Comparison of ENCODE assay signal across 17 cellular contexts in genomic region chr1:19122668-19123067, GRCh38.
DNase-seq lines count a peak whose midpoint lies in the region; ATAC-seq and TF ChIP-seq lines count a peak whose summit lies in the region.
"Had no signal": no experiment of that assay in that cellular context is flagged by ENCODE, and none has a peak within 500 bp of the region (broad histone marks: within the 10 kb centered on the region; RNA-seq: fewer than 3 reads in every experiment).

No MANE protein-coding gene starts in this region.

- CTCF ChIA-PET in RWPE1 (lab: Yijun Ruan, JAX) = interaction anchor here (0.6 to 0.8 kb wide), 2 partner anchors 27 to 140 kb away, joined by 3 to 4 read pairs; no protein-coding TSS in a partner anchor

- intact Hi-C loops in Right ventricle myocardium superior (cut with DNase I) = loop anchor here (10.0 kb wide), 1 partner anchor 52 kb away; no protein-coding TSS in a partner anchor

- ATAC-seq in Right ventricle myocardium superior (ENCODE audit: poor library complexity) = peak; percentile 85
- ATAC-seq: gastroesophageal sphincter; stimulated activated naive CD8-positive, alpha-beta T cell treated with anti-CD3 and anti-CD28 coated beads, Interleukin-15, Interleukin-2, amounts not matched to agents 100 U/mL and 50 U/mL, for 24 hours had no signal

- DNase-seq in ELR (ENCODE audit: low read depth) = peak; percentile 31
- DNase-seq in RWPE1 (ENCODE audit: low spot score) = peak; percentile 4
- DNase-seq in Right ventricle myocardium superior = no peak
- peak; percentile 45 for DNase-seq in retinal pigment epithelial cell (ENCODE audit: low read depth)
- no peak for DNase-seq in RPMI8226
- DNase-seq in GM20000 (ENCODE audit: low spot score) = no peak
- no peak for DNase-seq in NCI-H2171 (lab: John Stamatoyannopoulos, UW)
- DNase-seq: activated gamma-delta T cell treated with Interleukin-2 at 50 U/mL for 16 hours; CD4-positive, alpha-beta memory T cell; effector CD4-positive, alpha-beta T cell; NCI-H187; NCI-H526; nucleus accumbens; stimulated activated naive CD8-positive, alpha-beta T cell treated with anti-CD3 and anti-CD28 coated beads, Interleukin-15, Interleukin-2, amounts not matched to agents 100 U/mL and 50 U/mL, for 24 hours had no signal

- no peak overlapping the region for H3K27ac ChIP-seq in RWPE1
- H3K27ac ChIP-seq: gastroesophageal sphincter, KMS-11, VCaP had no signal

- TF ChIP-seq CTCF in RWPE1 (conservative IDR thresholded peaks at IDR 0.05; ENCODE audit: low read depth) = no peak
- no peak for TF ChIP-seq CTCF in retinal pigment epithelial cell (conservative IDR thresholded peaks at IDR 0.05; ENCODE audit: low read depth, low read length)
- no peak for TF ChIP-seq CTCF in GM20000 (IDR thresholded peaks at IDR 0.05; ENCODE audit: extremely low read depth, missing control alignments)

- POLR2A ChIA-PET in RWPE1 (lab: Yijun Ruan, JAX; ENCODE audit: low non-redundant PET) = no interaction called here

- no peak overlapping the region for H3K4me3 ChIP-seq in retinal pigment epithelial cell (ENCODE audit: low read length)
- H3K4me3 ChIP-seq: gastroesophageal sphincter had no signal

Comparison
In these comparisons a context has a peak if more than half of its experiments do, and no peak if none do; other contexts are left out.
1. DNase-seq: peak in ELR (single experiment), RWPE1 (single experiment) and retinal pigment epithelial cell (single experiment); none in Right ventricle myocardium superior (single experiment), RPMI8226 (single experiment), GM20000 (single experiment) and NCI-H2171 (single experiment).